Comparison of ENCODE assay signal across 21 cellular contexts in genomic region chr13:31008400-31009115, GRCh38.
A peak's percentile ranks its signal among the peaks of the same experiment; 100 is the strongest.
DNase-seq lines count a peak whose midpoint lies in the region; ATAC-seq and TF ChIP-seq lines count a peak whose summit lies in the region.
"Had no signal": no experiment of that assay in that cellular context is flagged by ENCODE, and none has a peak within 500 bp of the region (broad histone marks: within the 10 kb centered on the region; RNA-seq: fewer than 3 reads in every experiment).

No MANE protein-coding gene starts in this region.

- CTCF ChIA-PET in activated CD8-positive, alpha-beta T cell treated with anti-CD3 and anti-CD28 coated beads for 36 hours (lab: Charles Lee): interaction anchor here (3.5 kb wide), 1 partner anchor 29 kb away, joined by 9 read pairs; no protein-coding TSS in a partner anchor

- H3K4me3 Mint-ChIP-seq in activated CD8-positive, alpha-beta T cell treated with anti-CD3 and anti-CD28 coated beads for 36 hours: no peak overlapping the region
- H3K4me3 Mint-ChIP-seq: activated naive CD4-positive, alpha-beta T cell treated with anti-CD3 and anti-CD28 coated beads, Interleukin-2, amount 50 U/mL, for 24 hours; B cell; stimulated activated memory B cell treated with anti-CD40 and anti-IgM and Interleukin-4, amounts not matched to agents 10 μg/mL and 1 μg/mL and 100 μg/mL, for 72 hours had no signal

- TF ChIP-seq EP300 in stomach (IDR thresholded peaks at IDR 0.05): no peak

- POLR2A ChIA-PET in activated CD8-positive, alpha-beta T cell treated with anti-CD3 and anti-CD28 coated beads for 36 hours (lab: Charles Lee): no interaction called here

- no peaks in the 10 kb centered on the region for H3K9me3 Mint-ChIP-seq in activated CD8-positive, alpha-beta T cell treated with anti-CD3 and anti-CD28 coated beads for 36 hours
- H3K9me3 Mint-ChIP-seq: activated naive CD4-positive, alpha-beta T cell treated with anti-CD3 and anti-CD28 coated beads, Interleukin-2, amount 50 U/mL, for 24 hours; stimulated activated memory B cell treated with anti-CD40 and anti-IgM and Interleukin-4, amounts not matched to agents 10 μg/mL and 1 μg/mL and 100 μg/mL, for 72 hours had no signal

- TF ChIP-seq POLR2A in stomach (IDR thresholded peaks at IDR 0.05): no peak

- no peaks in the 10 kb centered on the region for H3K36me3 Mint-ChIP-seq in activated CD8-positive, alpha-beta T cell treated with anti-CD3 and anti-CD28 coated beads for 36 hours (ENCODE audit: low read depth)
- H3K36me3 Mint-ChIP-seq: activated naive CD4-positive, alpha-beta T cell treated with anti-CD3 and anti-CD28 coated beads, Interleukin-2, amount 50 U/mL, for 24 hours; stimulated activated memory B cell treated with anti-CD40 and anti-IgM and Interleukin-4, amounts not matched to agents 10 μg/mL and 1 μg/mL and 100 μg/mL, for 72 hours had no signal

- peak; percentile 44 for DNase-seq in Jurkat, Clone E6-1 (ENCODE audit: low read depth, low spot score)
- DNase-seq in activated CD8-positive, alpha-beta T cell treated with anti-CD3 and anti-CD28 coated beads for 36 hours: peak; percentile 17
- DNase-seq in iris pigment epithelial cell (ENCODE audit: low read depth) (peak; percentile 59), NCI-H187 treated with DMSO at 0.1 percent for 48 hours (lab: John Stamatoyannopoulos, UW) (no peak), AG08396 (ENCODE audit: low spot score) (no peak), stomach (no peak)
- DNase-seq: activated CD4-positive, alpha-beta T cell treated with anti-CD3 and anti-CD28 coated beads for 1 hour; Calu3; GF-D8; Karpas-422; kidney; NCI-H146; psoas muscle; SJCRH30 had no signal

- H3K4me1 ChIP-seq in stomach: no peaks in the 10 kb centered on the region
- H3K4me1 ChIP-seq: psoas muscle, tibial nerve had no signal

- H3K9me3 ChIP-seq in stomach: no peaks in the 10 kb centered on the region
- H3K9me3 ChIP-seq: psoas muscle, SJCRH30, tibial nerve had no signal

- ATAC-seq in GM18511 (IDR thresholded peaks at IDR 0.05; ENCODE audit: unreplicated experiment) (peak; percentile 30), GM19452 (IDR thresholded peaks at IDR 0.05; ENCODE audit: unreplicated experiment) (no peak)
- ATAC-seq in activated CD8-positive, alpha-beta T cell treated with anti-CD3 and anti-CD28 coated beads for 36 hours: peak; percentile 70
- ATAC-seq: HCT116; psoas muscle; stimulated activated memory B cell treated with anti-CD40 and anti-IgM and Interleukin-4, amounts not matched to agents 10 μg/mL and 1 μg/mL and 100 μg/mL, for 72 hours had no signal

- H3K4me3 ChIP-seq in Jurkat, Clone E6-1 (ENCODE audit: low read length): no peak overlapping the region
- H3K4me3 ChIP-seq in stomach: no peak overlapping the region
- H3K4me3 ChIP-seq: psoas muscle, SJCRH30, tibial nerve had no signal

- H3K27ac ChIP-seq in stomach: no peak overlapping the region
- H3K27ac ChIP-seq: psoas muscle, SJCRH30, tibial nerve had no signal

- H3K27me3 Mint-ChIP-seq in activated CD8-positive, alpha-beta T cell treated with anti-CD3 and anti-CD28 coated beads for 36 hours: peaks cover 24% of the 10 kb centered on the region

- peaks cover 8% of the 10 kb centered on the region for H3K4me1 Mint-ChIP-seq in activated CD8-positive, alpha-beta T cell treated with anti-CD3 and anti-CD28 coated beads for 36 hours (ENCODE audit: low read depth)
- H3K4me1 Mint-ChIP-seq: activated naive CD4-positive, alpha-beta T cell treated with anti-CD3 and anti-CD28 coated beads, Interleukin-2, amount 50 U/mL, for 24 hours had no signal

- H3K27me3 ChIP-seq in stomach: peaks cover 0 to 9% (median 0%) of the 10 kb centered on the region in 3 donors
- H3K27me3 ChIP-seq: SJCRH30, tibial nerve had no signal

- H3K36me3 ChIP-seq in stomach: no peaks in the 10 kb centered on the region
- H3K36me3 ChIP-seq: SJCRH30, tibial nerve had no signal

- WGBS in stomach, 5 donors: 78 to 88% (median 82%) methylated on average over 7 of the region's 7 CpGs

- intact Hi-C loops in activated CD8-positive, alpha-beta T cell treated with anti-CD3 and anti-CD28 coated beads for 36 hours (cut with micrococcal nuclease): no loop called here
- intact Hi-C loops in stomach (cut with DNase I; ENCODE audit: low total_unique reads): no loop called here

- no peak for TF ChIP-seq CTCF in activated CD8-positive, alpha-beta T cell treated with anti-CD3 and anti-CD28 coated beads for 36 hours (IDR thresholded peaks at IDR 0.05)
- no peak for TF ChIP-seq CTCF in stomach (IDR thresholded peaks at IDR 0.05)

- no peak overlapping the region for H3K27ac Mint-ChIP-seq in activated CD8-positive, alpha-beta T cell treated with anti-CD3 and anti-CD28 coated beads for 36 hours
- H3K27ac Mint-ChIP-seq: activated naive CD4-positive, alpha-beta T cell treated with anti-CD3 and anti-CD28 coated beads, Interleukin-2, amount 50 U/mL, for 24 hours; B cell; stimulated activated memory B cell treated with anti-CD40 and anti-IgM and Interleukin-4, amounts not matched to agents 10 μg/mL and 1 μg/mL and 100 μg/mL, for 72 hours had no signal

Comparison
In these comparisons a context has a peak if more than half of its experiments do, and no peak if none do; other contexts are left out.
1. DNase-seq: peak in Jurkat, Clone E6-1 (single experiment), activated CD8-positive, alpha-beta T cell treated with anti-CD3 and anti-CD28 coated beads for 36 hours (single experiment) and iris pigment epithelial cell (single experiment); none in NCI-H187 treated with DMSO at 0.1 percent for 48 hours (single experiment), AG08396 (single experiment) and stomach (single experiment).